1 cellular context compared by ENCODE assay signal in the genomic region with DNA sequence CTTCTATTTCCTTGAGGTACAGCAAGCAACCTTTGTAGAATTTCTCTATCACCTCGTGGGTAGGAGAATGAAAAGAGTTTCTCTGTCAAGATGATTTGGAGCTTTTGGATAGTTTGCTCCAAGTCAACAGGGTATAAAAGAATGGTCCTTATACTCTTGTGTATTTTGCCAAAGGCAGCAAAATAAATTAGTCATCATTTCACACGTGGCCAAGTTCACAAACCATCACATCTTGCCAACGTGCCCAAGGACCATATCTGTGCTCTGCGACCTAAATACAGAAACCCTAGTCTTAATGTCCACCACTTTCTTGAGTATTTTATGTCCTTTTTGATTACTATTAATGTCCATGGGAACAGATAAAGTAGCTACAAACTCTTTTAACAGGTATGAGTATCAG.
TF ChIP-seq lines count a peak whose summit lies in the region.

No MANE protein-coding gene starts in this region.

TF ChIP-seq in IMR-90, 13 proteins besides CTCF, POLR2A, EP300 and RAD21:
- TF ChIP-seq, protein P1, sequence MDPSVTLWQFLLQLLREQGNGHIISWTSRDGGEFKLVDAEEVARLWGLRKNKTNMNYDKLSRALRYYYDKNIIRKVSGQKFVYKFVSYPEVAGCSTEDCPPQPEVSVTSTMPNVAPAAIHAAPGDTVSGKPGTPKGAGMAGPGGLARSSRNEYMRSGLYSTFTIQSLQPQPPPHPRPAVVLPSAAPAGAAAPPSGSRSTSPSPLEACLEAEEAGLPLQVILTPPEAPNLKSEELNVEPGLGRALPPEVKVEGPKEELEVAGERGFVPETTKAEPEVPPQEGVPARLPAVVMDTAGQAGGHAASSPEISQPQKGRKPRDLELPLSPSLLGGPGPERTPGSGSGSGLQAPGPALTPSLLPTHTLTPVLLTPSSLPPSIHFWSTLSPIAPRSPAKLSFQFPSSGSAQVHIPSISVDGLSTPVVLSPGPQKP (IDR thresholded peaks at IDR 0.05; ENCODE audit: borderline replicate concordance, low read depth, low read length) = no peak
- TF ChIP-seq RCOR1 (IDR thresholded peaks at IDR 0.05; ENCODE audit: insufficient replicate concordance, low read length) (no peak), RFX5 (IDR thresholded peaks at IDR 0.05; ENCODE audit: low read depth, low read length) (no peak), MAZ (IDR thresholded peaks at IDR 0.05; ENCODE audit: borderline replicate concordance, low read depth, low read length) (no peak), NFE2L2 (IDR thresholded peaks at IDR 0.05; ENCODE audit: low read depth, low read length) (no peak), FOS (IDR thresholded peaks at IDR 0.05; ENCODE audit: low read depth, low read length) (no peak), CEBPB (IDR thresholded peaks at IDR 0.05; ENCODE audit: low read depth, low read length) (no peak), MXI1 (IDR thresholded peaks at IDR 0.05; ENCODE audit: borderline replicate concordance, low read depth, low read length) (no peak), BHLHE40 (IDR thresholded peaks at IDR 0.05; ENCODE audit: low read depth, low read length) (no peak), SMC3 (IDR thresholded peaks at IDR 0.05; ENCODE audit: low read depth, low read length) (no peak), MAFK (IDR thresholded peaks at IDR 0.05; ENCODE audit: low read depth, low read length) (no peak), CHD1 (IDR thresholded peaks at IDR 0.05; ENCODE audit: low read depth, low read length) (no peak)
- TF ChIP-seq, protein P2, sequence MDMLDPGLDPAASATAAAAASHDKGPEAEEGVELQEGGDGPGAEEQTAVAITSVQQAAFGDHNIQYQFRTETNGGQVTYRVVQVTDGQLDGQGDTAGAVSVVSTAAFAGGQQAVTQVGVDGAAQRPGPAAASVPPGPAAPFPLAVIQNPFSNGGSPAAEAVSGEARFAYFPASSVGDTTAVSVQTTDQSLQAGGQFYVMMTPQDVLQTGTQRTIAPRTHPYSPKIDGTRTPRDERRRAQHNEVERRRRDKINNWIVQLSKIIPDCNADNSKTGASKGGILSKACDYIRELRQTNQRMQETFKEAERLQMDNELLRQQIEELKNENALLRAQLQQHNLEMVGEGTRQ (IDR thresholded peaks at IDR 0.05; ENCODE audit: low read depth, low read length) = no peak
